ENCODE assay signal across 21 cellular contexts in genomic region chr11:44737686-44738085, GRCh38.
"Had no signal": no experiment of that assay in that cellular context is flagged by ENCODE, and none has a peak within 500 bp of the region (broad histone marks: within the 10 kb centered on the region; RNA-seq: fewer than 3 reads in every experiment).

No MANE protein-coding gene starts in this region.

- H3K36me3 Mint-ChIP-seq: stimulated activated naive B cell treated with anti-CD40 and anti-IgM and Interleukin-4, amounts not matched to agents 10 μg/mL and 1 μg/mL and 100 μg/mL, for 72 hours had no signal

- H3K4me3 Mint-ChIP-seq: activated CD4-positive, alpha-beta T cell treated with anti-CD3 and anti-CD28 coated beads, Interleukin-2, amount 10 ng/mL, durations not matched to agents 24 days and 14 days; activated CD8-positive, alpha-beta T cell treated with anti-CD3 and anti-CD28 coated beads for 36 hours; activated naive CD4-positive, alpha-beta T cell treated with anti-CD3 and anti-CD28 coated beads for 36 hours; activated T-cell treated with anti-CD3 and anti-CD28 coated beads, Interleukin-2, amount 50 U/mL, for 24 hours; memory B cell; naive B cell; stimulated activated naive B cell treated with anti-CD40 and anti-IgM and Interleukin-4, amounts not matched to agents 10 μg/mL and 1 μg/mL and 100 μg/mL, for 72 hours had no signal

- H3K36me3 ChIP-seq: brain microvascular endothelial cell, neutrophil, tibial nerve, uterus had no signal

- H3K27me3 ChIP-seq: neutrophil, tibial nerve, uterus had no signal

- DNase-seq: activated CD4-positive, alpha-beta T cell treated with anti-CD3 and anti-CD28 coated beads, Interleukin-2, amount 10 ng/mL, durations not matched to agents 24 days and 14 days; activated T-cell treated with anti-CD3 and anti-CD28 coated beads, Interleukin-2, amount 50 U/mL, for 24 hours; aorta; brain microvascular endothelial cell; effector CD4-positive, alpha-beta T cell; mucosa of descending colon; naive B cell; stimulated activated CD4-positive, alpha-beta T cell treated with anti-CD3 and anti-CD28 coated beads, Interleukin-4, amount 100 ng/mL, for 4 hours; stimulated activated naive B cell treated with anti-CD40 and anti-IgM and Interleukin-4, amounts not matched to agents 10 μg/mL and 1 μg/mL and 100 μg/mL, for 72 hours; T-helper 1 cell; T1000; uterus had no signal

- ATAC-seq: esophagus mucosa; mucosa of descending colon; sciatic nerve; stimulated activated naive B cell treated with anti-CD40 and anti-IgM and Interleukin-4, amounts not matched to agents 10 μg/mL and 1 μg/mL and 100 μg/mL, for 72 hours had no signal

- H3K4me1 Mint-ChIP-seq: memory B cell had no signal

- H3K27ac Mint-ChIP-seq: activated CD4-positive, alpha-beta T cell treated with anti-CD3 and anti-CD28 coated beads, Interleukin-2, amount 10 ng/mL, durations not matched to agents 24 days and 14 days; activated CD8-positive, alpha-beta T cell treated with anti-CD3 and anti-CD28 coated beads for 36 hours; activated naive CD4-positive, alpha-beta T cell treated with anti-CD3 and anti-CD28 coated beads for 36 hours; activated T-cell treated with anti-CD3 and anti-CD28 coated beads, Interleukin-2, amount 50 U/mL, for 24 hours; memory B cell had no signal

- H3K9me3 ChIP-seq: mucosa of descending colon, neutrophil, tibial nerve, uterus had no signal

- H3K4me3 ChIP-seq: coronary artery, mucosa of descending colon, tibial nerve, uterus had no signal

- H3K27ac ChIP-seq: brain microvascular endothelial cell, coronary artery, neutrophil, parathyroid adenoma, tibial nerve, uterus had no signal

- H3K27me3 Mint-ChIP-seq: activated CD4-positive, alpha-beta T cell treated with anti-CD3 and anti-CD28 coated beads, Interleukin-2, amount 10 ng/mL, durations not matched to agents 24 days and 14 days; activated T-cell treated with anti-CD3 and anti-CD28 coated beads, Interleukin-2, amount 50 U/mL, for 24 hours had no signal

- H3K9me3 Mint-ChIP-seq: activated CD4-positive, alpha-beta T cell treated with anti-CD3 and anti-CD28 coated beads, Interleukin-2, amount 10 ng/mL, durations not matched to agents 24 days and 14 days; activated CD8-positive, alpha-beta T cell treated with anti-CD3 and anti-CD28 coated beads for 36 hours; activated naive CD4-positive, alpha-beta T cell treated with anti-CD3 and anti-CD28 coated beads for 36 hours; activated T-cell treated with anti-CD3 and anti-CD28 coated beads, Interleukin-2, amount 50 U/mL, for 24 hours; memory B cell; naive B cell; stimulated activated naive B cell treated with anti-CD40 and anti-IgM and Interleukin-4, amounts not matched to agents 10 μg/mL and 1 μg/mL and 100 μg/mL, for 72 hours had no signal

- H3K4me1 ChIP-seq: parathyroid adenoma, uterus had no signal
